ENCODE assay signal across 1 cellular context in the genomic region with DNA sequence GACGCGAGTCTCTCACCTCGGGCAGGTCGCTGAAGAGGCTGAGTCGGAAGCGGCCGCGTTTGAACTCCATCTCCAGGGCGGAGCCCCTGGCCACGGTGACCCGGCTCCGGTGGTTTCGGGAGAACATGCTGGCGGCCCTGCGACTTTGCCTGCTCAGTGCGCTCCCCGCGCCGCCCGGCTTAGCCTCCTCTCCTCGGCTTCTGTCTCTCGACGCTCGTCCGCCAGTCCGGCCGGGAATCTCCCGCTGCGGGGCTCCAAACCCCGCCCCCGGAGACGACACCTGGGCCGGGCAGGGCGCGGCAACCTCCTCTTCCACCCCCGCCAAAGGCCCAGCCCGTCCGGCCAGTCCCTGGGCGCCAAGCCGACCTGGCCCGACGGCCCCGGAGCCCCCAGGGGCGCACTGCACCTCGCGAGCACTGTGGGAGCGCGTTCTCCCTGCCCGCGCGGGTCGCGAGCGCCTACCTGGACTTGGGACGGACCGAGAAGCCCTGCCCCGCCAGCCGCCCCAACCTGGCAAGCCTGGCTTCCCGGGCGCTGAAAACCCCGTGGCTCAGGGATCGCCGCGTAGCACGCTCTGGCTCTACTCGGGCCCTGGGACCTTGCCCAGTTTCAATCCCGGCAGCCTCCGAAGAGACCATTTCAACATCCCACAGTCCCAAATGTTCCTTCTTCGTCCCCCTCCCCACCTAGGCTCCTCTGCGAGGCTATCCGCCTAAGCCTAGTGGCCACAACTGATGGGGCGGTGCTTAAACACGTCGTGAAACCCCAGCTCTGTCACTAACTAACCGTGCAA.
A peak's percentile ranks its signal among the peaks of the same experiment; 100 is the strongest.
TF ChIP-seq lines count a peak whose summit lies in the region.

A gene with protein sequence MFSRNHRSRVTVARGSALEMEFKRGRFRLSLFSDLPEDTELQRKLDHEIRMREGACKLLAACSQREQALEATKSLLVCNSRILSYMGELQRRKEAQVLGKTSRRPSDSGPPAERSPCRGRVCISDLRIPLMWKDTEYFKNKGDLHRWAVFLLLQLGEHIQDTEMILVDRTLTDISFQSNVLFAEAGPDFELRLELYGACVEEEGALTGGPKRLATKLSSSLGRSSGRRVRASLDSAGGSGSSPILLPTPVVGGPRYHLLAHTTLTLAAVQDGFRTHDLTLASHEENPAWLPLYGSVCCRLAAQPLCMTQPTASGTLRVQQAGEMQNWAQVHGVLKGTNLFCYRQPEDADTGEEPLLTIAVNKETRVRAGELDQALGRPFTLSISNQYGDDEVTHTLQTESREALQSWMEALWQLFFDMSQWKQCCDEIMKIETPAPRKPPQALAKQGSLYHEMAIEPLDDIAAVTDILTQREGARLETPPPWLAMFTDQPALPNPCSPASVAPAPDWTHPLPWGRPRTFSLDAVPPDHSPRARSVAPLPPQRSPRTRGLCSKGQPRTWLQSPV (minus strand): TSS at position 248 of the 793 bp plus-strand sequence. CDS start 121 bp downstream, at position 127.

TF ChIP-seq in HepG2, 621 proteins besides CTCF, POLR2A, EP300 and RAD21 (continued from another document and continues in another):
- TF ChIP-seq, protein P1, sequence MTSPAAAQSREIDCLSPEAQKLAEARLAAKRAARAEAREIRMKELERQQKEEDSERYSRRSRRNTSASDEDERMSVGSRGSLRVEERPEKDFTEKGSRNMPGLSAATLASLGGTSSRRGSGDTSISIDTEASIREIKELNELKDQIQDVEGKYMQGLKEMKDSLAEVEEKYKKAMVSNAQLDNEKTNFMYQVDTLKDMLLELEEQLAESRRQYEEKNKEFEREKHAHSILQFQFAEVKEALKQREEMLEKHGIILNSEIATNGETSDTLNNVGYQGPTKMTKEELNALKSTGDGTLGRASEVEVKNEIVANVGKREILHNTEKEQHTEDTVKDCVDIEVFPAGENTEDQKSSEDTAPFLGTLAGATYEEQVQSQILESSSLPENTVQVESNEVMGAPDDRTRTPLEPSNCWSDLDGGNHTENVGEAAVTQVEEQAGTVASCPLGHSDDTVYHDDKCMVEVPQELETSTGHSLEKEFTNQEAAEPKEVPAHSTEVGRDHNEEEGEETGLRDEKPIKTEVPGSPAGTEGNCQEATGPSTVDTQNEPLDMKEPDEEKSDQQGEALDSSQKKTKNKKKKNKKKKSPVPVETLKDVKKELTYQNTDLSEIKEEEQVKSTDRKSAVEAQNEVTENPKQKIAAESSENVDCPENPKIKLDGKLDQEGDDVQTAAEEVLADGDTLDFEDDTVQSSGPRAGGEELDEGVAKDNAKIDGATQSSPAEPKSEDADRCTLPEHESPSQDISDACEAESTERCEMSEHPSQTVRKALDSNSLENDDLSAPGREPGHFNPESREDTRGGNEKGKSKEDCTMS (CRISPR knock-in tag; conservative IDR thresholded peaks at IDR 0.05), result no peak
- TF ChIP-seq MIER2 (CRISPR knock-in tag; IDR thresholded peaks at IDR 0.05), result peak; percentile 10; the same call in 1 of the 2 replicates
- no peak for TF ChIP-seq RCOR2 (CRISPR knock-in tag; IDR thresholded peaks at IDR 0.05)
- peak; percentile 73 for TF ChIP-seq SALL2 (CRISPR knock-in tag; IDR thresholded peaks at IDR 0.05)
- TF ChIP-seq ZFP62 (CRISPR knock-in tag; IDR thresholded peaks at IDR 0.05), result 0 out of 2 replicates have a peak, but pooled peaks have one; percentile 77
- no peak for TF ChIP-seq ZFP82 (CRISPR knock-in tag; IDR thresholded peaks at IDR 0.05; ENCODE audit: borderline replicate concordance)
- peak; percentile 92; the same call in 1 of the 2 replicates for TF ChIP-seq SMAD1 (CRISPR knock-in tag; IDR thresholded peaks at IDR 0.05; ENCODE audit: borderline replicate concordance, low read depth)
- TF ChIP-seq SRY (CRISPR knock-in tag; IDR thresholded peaks at IDR 0.05), result peak; percentile 78; the same call in 1 of the 2 replicates
- peak; percentile 90 for TF ChIP-seq CHCHD3 (CRISPR knock-in tag; IDR thresholded peaks at IDR 0.05)
- TF ChIP-seq, protein P2, sequence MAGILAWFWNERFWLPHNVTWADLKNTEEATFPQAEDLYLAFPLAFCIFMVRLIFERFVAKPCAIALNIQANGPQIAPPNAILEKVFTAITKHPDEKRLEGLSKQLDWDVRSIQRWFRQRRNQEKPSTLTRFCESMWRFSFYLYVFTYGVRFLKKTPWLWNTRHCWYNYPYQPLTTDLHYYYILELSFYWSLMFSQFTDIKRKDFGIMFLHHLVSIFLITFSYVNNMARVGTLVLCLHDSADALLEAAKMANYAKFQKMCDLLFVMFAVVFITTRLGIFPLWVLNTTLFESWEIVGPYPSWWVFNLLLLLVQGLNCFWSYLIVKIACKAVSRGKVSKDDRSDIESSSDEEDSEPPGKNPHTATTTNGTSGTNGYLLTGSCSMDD (CRISPR knock-in tag; IDR thresholded peaks at IDR 0.05), result 0 out of 2 replicates have a peak, but pooled peaks have one; percentile 42
- TF ChIP-seq, protein P3, sequence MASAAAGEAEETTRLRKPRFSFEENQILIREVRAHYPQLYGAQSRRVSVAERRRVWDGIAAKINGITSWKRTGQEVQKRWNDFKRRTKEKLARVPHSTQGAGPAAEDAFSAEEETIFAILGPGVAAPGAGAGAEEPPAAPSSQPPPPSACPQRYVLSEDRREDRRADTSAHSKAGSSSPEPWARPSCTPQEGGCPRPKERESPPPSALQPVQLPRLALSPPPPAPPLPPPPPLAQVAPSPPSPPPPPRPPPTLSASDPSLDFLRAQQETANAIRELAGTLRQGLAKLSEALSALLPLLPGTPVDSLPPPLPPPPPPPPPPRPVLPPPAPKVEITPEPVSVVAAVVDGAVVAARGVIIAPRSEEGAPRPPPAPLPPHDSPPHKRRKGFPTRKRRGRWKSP (CRISPR knock-in tag; IDR thresholded peaks at IDR 0.05), result peak; percentile 82
- TF ChIP-seq ZNF564 (CRISPR knock-in tag; IDR thresholded peaks at IDR 0.05), result peak; percentile 37
- TF ChIP-seq ZNF343 (CRISPR knock-in tag; IDR thresholded peaks at IDR 0.05), result peak; percentile 30; the same call in 1 of the 2 replicates
- TF ChIP-seq JARID2 (CRISPR knock-in tag; IDR thresholded peaks at IDR 0.05; ENCODE audit: insufficient replicate concordance), result peak; percentile 38
- TF ChIP-seq ZFAT (CRISPR knock-in tag; conservative IDR thresholded peaks at IDR 0.05), result peak; percentile 12; the same call in 1 of the 2 replicates
- TF ChIP-seq SATB2 (CRISPR knock-in tag; IDR thresholded peaks at IDR 0.05), result 0 out of 2 replicates have a peak, but pooled peaks have one; percentile 81
- TF ChIP-seq BORCS8-MEF2B (CRISPR knock-in tag; IDR thresholded peaks at IDR 0.05), result peak; percentile 76; the same call in 1 of the 2 replicates
- TF ChIP-seq NFE2L1 (CRISPR knock-in tag; IDR thresholded peaks at IDR 0.05; ENCODE audit: borderline replicate concordance), result no peak
- no peak; the same call in none of the 2 replicates for TF ChIP-seq NR2C2 (CRISPR knock-in tag; IDR thresholded peaks at IDR 0.05; ENCODE audit: borderline replicate concordance)
- peak; percentile 84; the same call in 1 of the 2 replicates for TF ChIP-seq ZNF552 (CRISPR knock-in tag; IDR thresholded peaks at IDR 0.05; ENCODE audit: borderline replicate concordance)
- TF ChIP-seq, protein P4, sequence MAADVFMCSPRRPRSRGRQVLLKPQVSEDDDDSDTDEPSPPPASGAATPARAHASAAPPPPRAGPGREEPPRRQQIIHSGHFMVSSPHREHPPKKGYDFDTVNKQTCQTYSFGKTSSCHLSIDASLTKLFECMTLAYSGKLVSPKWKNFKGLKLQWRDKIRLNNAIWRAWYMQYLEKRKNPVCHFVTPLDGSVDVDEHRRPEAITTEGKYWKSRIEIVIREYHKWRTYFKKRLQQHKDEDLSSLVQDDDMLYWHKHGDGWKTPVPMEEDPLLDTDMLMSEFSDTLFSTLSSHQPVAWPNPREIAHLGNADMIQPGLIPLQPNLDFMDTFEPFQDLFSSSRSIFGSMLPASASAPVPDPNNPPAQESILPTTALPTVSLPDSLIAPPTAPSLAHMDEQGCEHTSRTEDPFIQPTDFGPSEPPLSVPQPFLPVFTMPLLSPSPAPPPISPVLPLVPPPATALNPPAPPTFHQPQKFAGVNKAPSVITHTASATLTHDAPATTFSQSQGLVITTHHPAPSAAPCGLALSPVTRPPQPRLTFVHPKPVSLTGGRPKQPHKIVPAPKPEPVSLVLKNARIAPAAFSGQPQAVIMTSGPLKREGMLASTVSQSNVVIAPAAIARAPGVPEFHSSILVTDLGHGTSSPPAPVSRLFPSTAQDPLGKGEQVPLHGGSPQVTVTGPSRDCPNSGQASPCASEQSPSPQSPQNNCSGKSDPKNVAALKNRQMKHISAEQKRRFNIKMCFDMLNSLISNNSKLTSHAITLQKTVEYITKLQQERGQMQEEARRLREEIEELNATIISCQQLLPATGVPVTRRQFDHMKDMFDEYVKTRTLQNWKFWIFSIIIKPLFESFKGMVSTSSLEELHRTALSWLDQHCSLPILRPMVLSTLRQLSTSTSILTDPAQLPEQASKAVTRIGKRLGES (CRISPR knock-in tag; IDR thresholded peaks at IDR 0.05; ENCODE audit: borderline replicate concordance), result peak; percentile 18; the same call in 1 of the 2 replicates
- TF ChIP-seq SMYD3 (CRISPR knock-in tag; IDR thresholded peaks at IDR 0.05), result peak; percentile 89
- TF ChIP-seq ZNF577 (CRISPR knock-in tag; IDR thresholded peaks at IDR 0.05; ENCODE audit: borderline replicate concordance, low read depth), result 0 out of 2 replicates have a peak, but pooled peaks have one; percentile 80
- TF ChIP-seq RFXAP (CRISPR knock-in tag; IDR thresholded peaks at IDR 0.05; ENCODE audit: borderline replicate concordance), result peak; percentile 72; the same call in 1 of the 2 replicates
- 0 out of 2 replicates have a peak, but pooled peaks have one; percentile 66 for TF ChIP-seq ZNF337 (CRISPR knock-in tag; IDR thresholded peaks at IDR 0.05; ENCODE audit: borderline replicate concordance, low read depth)
- TF ChIP-seq ISL2 (CRISPR knock-in tag; IDR thresholded peaks at IDR 0.05), result no peak
- TF ChIP-seq RARA (CRISPR knock-in tag; IDR thresholded peaks at IDR 0.05), result peak; percentile 44; the same call in 1 of the 2 replicates
- TF ChIP-seq, protein P5, sequence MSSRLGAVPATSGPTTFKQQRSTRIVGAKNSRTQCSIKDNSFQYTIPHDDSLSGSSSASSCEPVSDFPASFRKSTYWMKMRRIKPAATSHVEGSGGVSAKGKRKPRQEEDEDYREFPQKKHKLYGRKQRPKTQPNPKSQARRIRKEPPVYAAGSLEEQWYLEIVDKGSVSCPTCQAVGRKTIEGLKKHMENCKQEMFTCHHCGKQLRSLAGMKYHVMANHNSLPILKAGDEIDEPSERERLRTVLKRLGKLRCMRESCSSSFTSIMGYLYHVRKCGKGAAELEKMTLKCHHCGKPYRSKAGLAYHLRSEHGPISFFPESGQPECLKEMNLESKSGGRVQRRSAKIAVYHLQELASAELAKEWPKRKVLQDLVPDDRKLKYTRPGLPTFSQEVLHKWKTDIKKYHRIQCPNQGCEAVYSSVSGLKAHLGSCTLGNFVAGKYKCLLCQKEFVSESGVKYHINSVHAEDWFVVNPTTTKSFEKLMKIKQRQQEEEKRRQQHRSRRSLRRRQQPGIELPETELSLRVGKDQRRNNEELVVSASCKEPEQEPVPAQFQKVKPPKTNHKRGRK (CRISPR knock-in tag; IDR thresholded peaks at IDR 0.05), result no peak
- TF ChIP-seq SSRP1 (CRISPR knock-in tag; IDR thresholded peaks at IDR 0.05), result no peak; the same call in 1 of the 2 replicates
- peak; percentile 74 for TF ChIP-seq DMAP1 (CRISPR knock-in tag; IDR thresholded peaks at IDR 0.05)
- TF ChIP-seq TAF1 (CRISPR knock-in tag; IDR thresholded peaks at IDR 0.05), result peak; percentile 88
- TF ChIP-seq KDM4B (CRISPR knock-in tag; IDR thresholded peaks at IDR 0.05), result peak; percentile 75; the same call in 1 of the 2 replicates
- no peak for TF ChIP-seq ZNF644 (CRISPR knock-in tag; IDR thresholded peaks at IDR 0.05; ENCODE audit: low read depth)
- TF ChIP-seq HOXD1 (CRISPR knock-in tag; IDR thresholded peaks at IDR 0.05), result peak; percentile 30
- TF ChIP-seq ZFP36L1 (CRISPR knock-in tag; IDR thresholded peaks at IDR 0.05), result peak; percentile 85; the same call in 1 of the 2 replicates
- TF ChIP-seq ZBTB8A (CRISPR knock-in tag; IDR thresholded peaks at IDR 0.05; ENCODE audit: borderline replicate concordance, low read depth), result no peak
- no peak for TF ChIP-seq GTF3A (CRISPR knock-in tag; conservative IDR thresholded peaks at IDR 0.05)
- TF ChIP-seq, protein P6, sequence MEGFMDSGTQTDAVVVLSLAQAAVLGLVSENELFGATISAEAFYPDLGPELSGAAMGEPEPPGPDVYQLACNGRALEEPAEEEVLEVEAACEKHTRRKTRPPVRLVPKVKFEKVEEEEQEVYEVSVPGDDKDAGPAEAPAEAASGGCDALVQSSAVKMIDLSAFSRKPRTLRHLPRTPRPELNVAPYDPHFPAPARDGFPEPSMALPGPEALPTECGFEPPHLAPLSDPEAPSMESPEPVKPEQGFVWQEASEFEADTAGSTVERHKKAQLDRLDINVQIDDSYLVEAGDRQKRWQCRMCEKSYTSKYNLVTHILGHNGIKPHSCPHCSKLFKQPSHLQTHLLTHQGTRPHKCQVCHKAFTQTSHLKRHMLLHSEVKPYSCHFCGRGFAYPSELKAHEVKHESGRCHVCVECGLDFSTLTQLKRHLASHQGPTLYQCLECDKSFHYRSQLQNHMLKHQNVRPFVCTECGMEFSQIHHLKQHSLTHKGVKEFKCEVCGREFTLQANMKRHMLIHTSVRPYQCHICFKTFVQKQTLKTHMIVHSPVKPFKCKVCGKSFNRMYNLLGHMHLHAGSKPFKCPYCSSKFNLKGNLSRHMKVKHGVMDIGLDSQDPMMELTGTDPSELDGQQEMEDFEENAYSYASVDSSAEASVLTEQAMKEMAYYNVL (CRISPR knock-in tag; IDR thresholded peaks at IDR 0.05; ENCODE audit: borderline replicate concordance), result peak; percentile 50
- TF ChIP-seq JUN (CRISPR knock-in tag; IDR thresholded peaks at IDR 0.05), result peak; percentile 83; the same call in 1 of the 2 replicates
- 0 out of 2 replicates have a peak, but pooled peaks have one; percentile 43 for TF ChIP-seq ZNF354B (CRISPR knock-in tag; IDR thresholded peaks at IDR 0.05)
- TF ChIP-seq TOE1 (CRISPR knock-in tag; IDR thresholded peaks at IDR 0.05), result peak; percentile 82; the same call in 1 of the 2 replicates
- TF ChIP-seq ZNF484 (CRISPR knock-in tag; IDR thresholded peaks at IDR 0.05; ENCODE audit: borderline replicate concordance, low read depth), result no peak
- TF ChIP-seq, protein P7, sequence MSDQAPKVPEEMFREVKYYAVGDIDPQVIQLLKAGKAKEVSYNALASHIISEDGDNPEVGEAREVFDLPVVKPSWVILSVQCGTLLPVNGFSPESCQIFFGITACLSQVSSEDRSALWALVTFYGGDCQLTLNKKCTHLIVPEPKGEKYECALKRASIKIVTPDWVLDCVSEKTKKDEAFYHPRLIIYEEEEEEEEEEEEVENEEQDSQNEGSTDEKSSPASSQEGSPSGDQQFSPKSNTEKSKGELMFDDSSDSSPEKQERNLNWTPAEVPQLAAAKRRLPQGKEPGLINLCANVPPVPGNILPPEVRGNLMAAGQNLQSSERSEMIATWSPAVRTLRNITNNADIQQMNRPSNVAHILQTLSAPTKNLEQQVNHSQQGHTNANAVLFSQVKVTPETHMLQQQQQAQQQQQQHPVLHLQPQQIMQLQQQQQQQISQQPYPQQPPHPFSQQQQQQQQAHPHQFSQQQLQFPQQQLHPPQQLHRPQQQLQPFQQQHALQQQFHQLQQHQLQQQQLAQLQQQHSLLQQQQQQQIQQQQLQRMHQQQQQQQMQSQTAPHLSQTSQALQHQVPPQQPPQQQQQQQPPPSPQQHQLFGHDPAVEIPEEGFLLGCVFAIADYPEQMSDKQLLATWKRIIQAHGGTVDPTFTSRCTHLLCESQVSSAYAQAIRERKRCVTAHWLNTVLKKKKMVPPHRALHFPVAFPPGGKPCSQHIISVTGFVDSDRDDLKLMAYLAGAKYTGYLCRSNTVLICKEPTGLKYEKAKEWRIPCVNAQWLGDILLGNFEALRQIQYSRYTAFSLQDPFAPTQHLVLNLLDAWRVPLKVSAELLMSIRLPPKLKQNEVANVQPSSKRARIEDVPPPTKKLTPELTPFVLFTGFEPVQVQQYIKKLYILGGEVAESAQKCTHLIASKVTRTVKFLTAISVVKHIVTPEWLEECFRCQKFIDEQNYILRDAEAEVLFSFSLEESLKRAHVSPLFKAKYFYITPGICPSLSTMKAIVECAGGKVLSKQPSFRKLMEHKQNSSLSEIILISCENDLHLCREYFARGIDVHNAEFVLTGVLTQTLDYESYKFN (CRISPR knock-in tag; conservative IDR thresholded peaks at IDR 0.05), result peak; percentile 78
